ENCODE assay signal across 9 cellular contexts in genomic region chr3:112958749-112959560, GRCh38. TPM values are rescaled to one million over a fixed set of nuclear protein-coding genes. Genes with fewer than 3 reads are reported as not detected.
DNase-seq lines count a peak whose midpoint lies in the region; ATAC-seq and TF ChIP-seq lines count a peak whose summit lies in the region.
"Had no signal": no experiment of that assay in that cellular context is flagged by ENCODE, and none has a peak within 500 bp of the region (broad histone marks: within the 10 kb centered on the region; RNA-seq: fewer than 3 reads in every experiment).

No MANE protein-coding gene starts in this region.

- H3K27ac Mint-ChIP-seq in natural killer cell treated with Interleukin-12 subunit alpha and Interleukin-12 subunit beta and Interleukin-15 and Interleukin-18, amount 100 ng/mL, for 72 hours: no peak overlapping the region
- no peak overlapping the region for H3K27ac Mint-ChIP-seq in natural killer cell
- H3K27ac Mint-ChIP-seq in activated T-helper 1 cell treated with anti-CD3 and anti-CD28 coated beads, Interleukin-12 subunit alpha, Interleukin-12 subunit beta, Interleukin-2, Interleukin-4 antibody, amounts not matched to agents 30 ng/mL and 10 ng/mL and 1 ng/mL, durations not matched to agents 14 hours and 24 hours and 36 hours: peak overlapping the region; percentile 67

- no peak for ATAC-seq in natural killer cell treated with Interleukin-12 subunit alpha and Interleukin-12 subunit beta and Interleukin-15 and Interleukin-18, amount 100 ng/mL, for 72 hours
- no peak for ATAC-seq in natural killer cell
- ATAC-seq in HG02840 (IDR thresholded peaks at IDR 0.05; ENCODE audit: low FRiP score, unreplicated experiment): peak; percentile 74

- H3K4me3 Mint-ChIP-seq in natural killer cell treated with Interleukin-12 subunit alpha and Interleukin-12 subunit beta and Interleukin-15 and Interleukin-18, amount 100 ng/mL, for 72 hours: peak overlapping the region; percentile 67
- no peak overlapping the region for H3K4me3 Mint-ChIP-seq in natural killer cell
- peak overlapping the region; percentile 64 for H3K4me3 Mint-ChIP-seq in activated T-helper 1 cell treated with anti-CD3 and anti-CD28 coated beads, Interleukin-12 subunit alpha, Interleukin-12 subunit beta, Interleukin-2, Interleukin-4 antibody, amounts not matched to agents 30 ng/mL and 10 ng/mL and 1 ng/mL, durations not matched to agents 14 hours and 24 hours and 36 hours

- H3K27me3 Mint-ChIP-seq in natural killer cell treated with Interleukin-12 subunit alpha and Interleukin-12 subunit beta and Interleukin-15 and Interleukin-18, amount 100 ng/mL, for 72 hours: peaks cover 0 to 3% of the 10 kb centered on the region in 2 donors
- H3K27me3 Mint-ChIP-seq in natural killer cell (ENCODE audit: low read depth in 2 of 2): no peaks in the 10 kb centered on the region
- H3K27me3 Mint-ChIP-seq in activated T-helper 1 cell treated with anti-CD3 and anti-CD28 coated beads, Interleukin-12 subunit alpha, Interleukin-12 subunit beta, Interleukin-2, Interleukin-4 antibody, amounts not matched to agents 30 ng/mL and 10 ng/mL and 1 ng/mL, durations not matched to agents 14 hours and 24 hours and 36 hours (ENCODE audit: insufficient read depth): no peaks in the 10 kb centered on the region

- peaks cover 0 to 7% of the 10 kb centered on the region in 2 donors for H3K4me1 Mint-ChIP-seq in natural killer cell treated with Interleukin-12 subunit alpha and Interleukin-12 subunit beta and Interleukin-15 and Interleukin-18, amount 100 ng/mL, for 72 hours (ENCODE audit: low read depth in 2 of 2)
- H3K4me1 Mint-ChIP-seq in natural killer cell: no peaks in the 10 kb centered on the region
- H3K4me1 Mint-ChIP-seq in activated T-helper 1 cell treated with anti-CD3 and anti-CD28 coated beads, Interleukin-12 subunit alpha, Interleukin-12 subunit beta, Interleukin-2, Interleukin-4 antibody, amounts not matched to agents 30 ng/mL and 10 ng/mL and 1 ng/mL, durations not matched to agents 14 hours and 24 hours and 36 hours (ENCODE audit: low read depth): peaks cover 32% of the 10 kb centered on the region

- H3K9me3 ChIP-seq in suprapubic skin: no peaks in the 10 kb centered on the region

- peaks cover 3% of the 10 kb centered on the region for H3K4me1 ChIP-seq in suprapubic skin

- H3K9me3 Mint-ChIP-seq in natural killer cell treated with Interleukin-12 subunit alpha and Interleukin-12 subunit beta and Interleukin-15 and Interleukin-18, amount 100 ng/mL, for 72 hours: peaks cover 12% of the 10 kb centered on the region
- H3K9me3 Mint-ChIP-seq in natural killer cell: peaks cover 7 to 10% of the 10 kb centered on the region in 2 donors
- H3K9me3 Mint-ChIP-seq in activated T-helper 1 cell treated with anti-CD3 and anti-CD28 coated beads, Interleukin-12 subunit alpha, Interleukin-12 subunit beta, Interleukin-2, Interleukin-4 antibody, amounts not matched to agents 30 ng/mL and 10 ng/mL and 1 ng/mL, durations not matched to agents 14 hours and 24 hours and 36 hours: peaks cover 36% of the 10 kb centered on the region

- H3K36me3 ChIP-seq in suprapubic skin: no peaks in the 10 kb centered on the region

- peak overlapping the region; percentile 11 for H3K27ac ChIP-seq in suprapubic skin

- TF ChIP-seq POLR2A in suprapubic skin (IDR thresholded peaks at IDR 0.05): no peak

- TF ChIP-seq EP300 in suprapubic skin (IDR thresholded peaks at IDR 0.05): no peak

- 51% methylated on average over 6 of the region's 6 CpGs for WGBS in suprapubic skin

- intact Hi-C loops in natural killer cell (cut with micrococcal nuclease): no loop called here
- intact Hi-C loops in activated T-helper 1 cell treated with anti-CD3 and anti-CD28 coated beads, Interleukin-12 subunit alpha, Interleukin-12 subunit beta, Interleukin-2, Interleukin-4 antibody, amounts not matched to agents 30 ng/mL and 10 ng/mL and 1 ng/mL, durations not matched to agents 14 hours and 24 hours and 36 hours (cut with micrococcal nuclease): loop anchor here (1.0 to 5.0 kb wide), 4 partner anchors 14 to 283 kb away; no protein-coding TSS in a partner anchor

- TF ChIP-seq CTCF in natural killer cell (IDR thresholded peaks at IDR 0.05) (no peak), suprapubic skin (IDR thresholded peaks at IDR 0.05) (no peak)

- peak overlapping the region; percentile 6 for H3K4me3 ChIP-seq in suprapubic skin

- peaks cover 19% of the 10 kb centered on the region for H3K36me3 Mint-ChIP-seq in natural killer cell treated with Interleukin-12 subunit alpha and Interleukin-12 subunit beta and Interleukin-15 and Interleukin-18, amount 100 ng/mL, for 72 hours
- H3K36me3 Mint-ChIP-seq in natural killer cell: peaks cover 20% of the 10 kb centered on the region
- peaks cover 23% of the 10 kb centered on the region for H3K36me3 Mint-ChIP-seq in activated T-helper 1 cell treated with anti-CD3 and anti-CD28 coated beads, Interleukin-12 subunit alpha, Interleukin-12 subunit beta, Interleukin-2, Interleukin-4 antibody, amounts not matched to agents 30 ng/mL and 10 ng/mL and 1 ng/mL, durations not matched to agents 14 hours and 24 hours and 36 hours (ENCODE audit: low read depth)

- H3K27me3 ChIP-seq in suprapubic skin: no peaks in the 10 kb centered on the region

- no peak for DNase-seq in natural killer cell treated with Interleukin-12 subunit alpha and Interleukin-12 subunit beta and Interleukin-15 and Interleukin-18, amount 100 ng/mL, for 72 hours (ENCODE audit: low spot score)
- DNase-seq in natural killer cell (no peak), suprapubic skin (ENCODE audit: low spot score in 2 of 2) (no peak), NCI-H146 treated with DMSO at 0.1 percent for 48 hours (lab: John Stamatoyannopoulos, UW; ENCODE audit: unreplicated experiment) (no peak), cerebellar nuclear complex (lab: John Stamatoyannopoulos, UW) (no peak), NCI-H1092 (lab: John Stamatoyannopoulos, UW) (no peak)
- no peak for DNase-seq in activated T-helper 1 cell treated with anti-CD3 and anti-CD28 coated beads, Interleukin-12 subunit alpha, Interleukin-12 subunit beta, Interleukin-2, Interleukin-4 antibody, amounts not matched to agents 30 ng/mL and 10 ng/mL and 1 ng/mL, durations not matched to agents 14 hours and 24 hours and 36 hours (ENCODE audit: low spot score)
- DNase-seq: NCI-H526 treated with DMSO at 0.1 percent for 48 hours had no signal

RNA-seq across cellular contexts. Expression of gene CD200R1, which starts 15.9 kb away (rescaled TPM):
- 1 to 10 TPM; 3.7 to 8.3 TPM for total RNA-seq in natural killer cell treated with Interleukin-12 subunit alpha and Interleukin-12 subunit beta and Interleukin-15 and Interleukin-18, amount 100 ng/mL, for 72 hours
- total RNA-seq in natural killer cell (10 to 100 TPM in 1 of 3 donors, 1 to 10 TPM in 1, under 1 TPM in 1; 0.38 to 25.8 (median 1.7) TPM), suprapubic skin (1 to 10 TPM in 2 of 4 donors, under 1 TPM in 2; 0.76 to 1.4 (median 1.1) TPM)
- total RNA-seq in activated T-helper 1 cell treated with anti-CD3 and anti-CD28 coated beads, Interleukin-12 subunit alpha, Interleukin-12 subunit beta, Interleukin-2, Interleukin-4 antibody, amounts not matched to agents 30 ng/mL and 10 ng/mL and 1 ng/mL, durations not matched to agents 14 hours and 24 hours and 36 hours: 6.7 and 6.8 TPM in 2 replicates

RNA-seq across cellular contexts. Expression of gene GTPBP8, which starts 31.8 kb away (rescaled TPM):
- total RNA-seq in natural killer cell treated with Interleukin-12 subunit alpha and Interleukin-12 subunit beta and Interleukin-15 and Interleukin-18, amount 100 ng/mL, for 72 hours: 10 to 100 TPM; 41.5 to 43.2 TPM
- total RNA-seq in natural killer cell: 10 to 100 TPM; 16.6 to 28.6 (median 16.8) TPM
- 22.6 and 25.0 TPM in 2 replicates for total RNA-seq in activated T-helper 1 cell treated with anti-CD3 and anti-CD28 coated beads, Interleukin-12 subunit alpha, Interleukin-12 subunit beta, Interleukin-2, Interleukin-4 antibody, amounts not matched to agents 30 ng/mL and 10 ng/mL and 1 ng/mL, durations not matched to agents 14 hours and 24 hours and 36 hours
- 10 to 100 TPM; 25.2 to 31.7 (median 29.2) TPM for total RNA-seq in suprapubic skin
